In genomic region chr2:54457326-54458023, GRCh38 we compare ENCODE assay signal across 8 cellular contexts. TPM values are rescaled to one million over a fixed set of nuclear protein-coding genes. Genes with fewer than 3 reads are reported as not detected.
DNase-seq lines count a peak whose midpoint lies in the region; TF ChIP-seq lines count a peak whose summit lies in the region.

No MANE protein-coding gene starts in this region.

- H3K4me1 ChIP-seq in Peyer's patch (peaks cover 0 to 23% (median 10%) of the 10 kb centered on the region in 4 donors), stomach smooth muscle (ENCODE audit: control insufficient read depth, insufficient read depth, low read length) (peaks cover 17% of the 10 kb centered on the region)

- H3K9ac ChIP-seq in stomach smooth muscle (ENCODE audit: low read length in 2 of 2): peak overlapping the region; percentile 63 to 64

- H3K4me3 ChIP-seq in Peyer's patch (peak overlapping the region; percentile 47 to 78 (median 69)), stomach smooth muscle (ENCODE audit: low read length in 2 of 2) (peak overlapping the region; percentile 88 to 93)

- H3K27me3 ChIP-seq in Peyer's patch (no peaks in the 10 kb centered on the region), layer of hippocampus (ENCODE audit: control insufficient read depth, insufficient read depth, low read length) (no peaks in the 10 kb centered on the region), stomach smooth muscle (ENCODE audit: control insufficient read depth in 1 of 2, insufficient read depth in 2 of 2, low read length in 2 of 2) (no peaks in the 10 kb centered on the region)

- no peak for TF ChIP-seq CTCF in Peyer's patch (IDR thresholded peaks at IDR 0.05)

- no peaks in the 10 kb centered on the region for H3K9me3 ChIP-seq in Peyer's patch
- H3K9me3 ChIP-seq in stomach smooth muscle (ENCODE audit: control insufficient read depth in 2 of 2, low read length in 2 of 2): no peaks in the 10 kb centered on the region

- H3K36me3 ChIP-seq in Peyer's patch: no peaks in the 10 kb centered on the region
- no peaks in the 10 kb centered on the region for H3K36me3 ChIP-seq in stomach smooth muscle (ENCODE audit: control insufficient read depth in 2 of 2, insufficient read depth in 2 of 2, low read length in 2 of 2)

- DNase-seq in AG20443 (ENCODE audit: low spot score): peak; percentile 48
- peak; percentile 30 for DNase-seq in HCEC 1CT
- peak in 1 of 3 donors; percentile 52 for DNase-seq in Peyer's patch
- DNase-seq in central memory CD4-positive, alpha-beta T cell: peak; percentile 9
- DNase-seq in NOMO-1 treated with dmso at 0.1 percent for 144 hours (lab: John Stamatoyannopoulos, UW; ENCODE audit: unreplicated experiment): no peak
- no peak for DNase-seq in AG08395 (ENCODE audit: low spot score)

- peak overlapping the region; percentile 69 to 88 (median 80) for H3K27ac ChIP-seq in Peyer's patch
- peak overlapping the region; percentile 80 for H3K27ac ChIP-seq in layer of hippocampus (ENCODE audit: low read depth, low read length)
- peak overlapping the region; percentile 70 for H3K27ac ChIP-seq in stomach smooth muscle (ENCODE audit: low read length)

- TF ChIP-seq POLR2A in Peyer's patch (IDR thresholded peaks at IDR 0.05): no peak

RNA-seq across cellular contexts. Expression of gene SPTBN1, which starts 1.3 kb away (rescaled TPM):
- total RNA-seq in Peyer's patch: 100 to 1,000 TPM; 171 to 293 (median 247) TPM

Comparison
In these comparisons a context has a peak if more than half of its experiments do, and no peak if none do; other contexts are left out.
1. DNase-seq: peak in AG20443 (single experiment), HCEC 1CT (single experiment) and central memory CD4-positive, alpha-beta T cell (single experiment); none in NOMO-1 treated with dmso at 0.1 percent for 144 hours (single experiment) and AG08395 (single experiment).
2. Peak in every context shown above with its lines, with median percentiles within 50 percentile points of each other: H3K27ac ChIP-seq.